15 cellular contexts compared by ENCODE assay signal in genomic region chr3:112143251-112143650, GRCh38. TPM values are rescaled to one million over a fixed set of nuclear protein-coding genes. Genes with fewer than 3 reads are reported as not detected.
DNase-seq lines count a peak whose midpoint lies in the region; ATAC-seq and TF ChIP-seq lines count a peak whose summit lies in the region.
"Had no signal": no experiment of that assay in that cellular context is flagged by ENCODE, and none has a peak within 500 bp of the region (broad histone marks: within the 10 kb centered on the region; RNA-seq: fewer than 3 reads in every experiment).

No MANE protein-coding gene starts in this region.

- no peaks in the 10 kb centered on the region for H3K27me3 Mint-ChIP-seq in T-helper 17 cell

- no peaks in the 10 kb centered on the region for H3K36me3 ChIP-seq in ascending aorta
- H3K36me3 ChIP-seq in mucosa of descending colon (ENCODE audit: low read depth), result no peaks in the 10 kb centered on the region
- H3K36me3 ChIP-seq: colonic mucosa, tibial nerve had no signal

- intact Hi-C loops in ascending aorta (cut with DNase I) (no loop called here), mucosa of descending colon (cut with DNase I, micrococcal nuclease) (no loop called here)

- no peak for TF ChIP-seq CTCF in fibroblast of villous mesenchyme (IDR thresholded peaks at IDR 0.05; ENCODE audit: insufficient read depth, low read depth, low read length)
- no peak for TF ChIP-seq CTCF in ascending aorta (IDR thresholded peaks at IDR 0.05)
- no peak for TF ChIP-seq CTCF in mucosa of descending colon (IDR thresholded peaks at IDR 0.05)

- no peaks in the 10 kb centered on the region for H3K36me3 Mint-ChIP-seq in T-helper 17 cell (ENCODE audit: low read depth)

- H3K27ac ChIP-seq in ascending aorta, result no peak overlapping the region
- H3K27ac ChIP-seq: colonic mucosa, parathyroid adenoma, tibial nerve had no signal

- H3K4me3 Mint-ChIP-seq in T-helper 17 cell, result peak overlapping the region; percentile 68

- H3K27ac Mint-ChIP-seq in T-helper 17 cell, result peak overlapping the region; percentile 67

- H3K9me3 ChIP-seq in T-helper 17 cell (ENCODE audit: control insufficient read depth, low read length, poor library complexity, severe bottlenecking), result no peaks in the 10 kb centered on the region
- peaks cover 0 to 18% of the 10 kb centered on the region in 2 donors for H3K9me3 ChIP-seq in ascending aorta
- no peaks in the 10 kb centered on the region for H3K9me3 ChIP-seq in mucosa of descending colon
- H3K9me3 ChIP-seq: colonic mucosa had no signal

- no peak for DNase-seq in T-helper 17 cell
- peak; percentile 30 for DNase-seq in fibroblast of villous mesenchyme (ENCODE audit: low read depth)
- no peak for DNase-seq in amygdala (lab: John Stamatoyannopoulos, UW)
- DNase-seq in ascending aorta (ENCODE audit: low spot score in 2 of 2), result no peak
- no peak for DNase-seq in mucosa of descending colon
- no peak for DNase-seq in NCI-H1694 (lab: John Stamatoyannopoulos, UW)
- DNase-seq: activated gamma-delta T cell treated with Interleukin-2 at 50 U/mL for 16 hours, colonic mucosa, NCI-H187, SHP77 had no signal

- H3K4me1 Mint-ChIP-seq in T-helper 17 cell, result peaks cover 7% of the 10 kb centered on the region

- H3K4me1 ChIP-seq in ascending aorta, result no peaks in the 10 kb centered on the region
- H3K4me1 ChIP-seq in mucosa of descending colon (ENCODE audit: low read depth), result no peaks in the 10 kb centered on the region
- H3K4me1 ChIP-seq: colonic mucosa, parathyroid adenoma had no signal

- H3K27me3 ChIP-seq in ascending aorta, result no peaks in the 10 kb centered on the region
- H3K27me3 ChIP-seq: colonic mucosa, tibial nerve had no signal

- peak; percentile 44 for ATAC-seq in GM18498 (IDR thresholded peaks at IDR 0.05; ENCODE audit: unreplicated experiment)
- peak; percentile 41 for ATAC-seq in GM21529 (IDR thresholded peaks at IDR 0.05; ENCODE audit: unreplicated experiment)
- peak; percentile 42 for ATAC-seq in T-helper 17 cell
- no peak for ATAC-seq in mucosa of descending colon

- H3K4me3 ChIP-seq in fibroblast of villous mesenchyme (ENCODE audit: low read depth, low read length) (no peak overlapping the region), ascending aorta (no peak overlapping the region), mucosa of descending colon (no peak overlapping the region)
- H3K4me3 ChIP-seq: colonic mucosa, tibial nerve had no signal

RNA-seq across cellular contexts. Expression of gene GCSAM, which starts 10.2 kb away (rescaled TPM):
- 10 to 100 TPM; 14.2 to 21.2 TPM for total RNA-seq in T-helper 17 cell
- not detected in 2 replicates for total RNA-seq in fibroblast of villous mesenchyme
- total RNA-seq in ascending aorta, result not detected
- under 1 TPM in 2 of 3 donors, not detected in 1; 0.36 to 0.41 TPM for total RNA-seq in mucosa of descending colon
- total RNA-seq: H1 had no signal

RNA-seq across cellular contexts. Expression of gene C3orf52, which starts 57.1 kb away (rescaled TPM):
- total RNA-seq in T-helper 17 cell, result 1 to 10 TPM; 2.0 to 4.1 TPM
- 5.2 and 7.3 TPM in 2 replicates for total RNA-seq in fibroblast of villous mesenchyme
- 0.32 TPM for total RNA-seq in ascending aorta
- 10 to 100 TPM; 22.6 to 49.9 (median 36.3) TPM for total RNA-seq in mucosa of descending colon

Comparison
In these comparisons a context has a peak if more than half of its experiments do, and no peak if none do; other contexts are left out.
1. RNA of gene GCSAM, which starts 10.2 kb away (total RNA-seq): 14.2 to 21.2 TPM in T-helper 17 cell; 0.36 to 0.41 TPM in mucosa of descending colon, not detected in fibroblast of villous mesenchyme and not detected in ascending aorta (single experiment); every median in the first group is over 10 times any median in the second.